Comparison of ENCODE assay signal across 19 cellular contexts in genomic region chr12:123489580-123489979, GRCh38. TPM values are rescaled to one million over a fixed set of nuclear protein-coding genes. Genes with fewer than 3 reads are reported as not detected.
DNase-seq lines count a peak whose midpoint lies in the region; ATAC-seq and TF ChIP-seq lines count a peak whose summit lies in the region.
"Had no signal": no experiment of that assay in that cellular context is flagged by ENCODE, and none has a peak within 500 bp of the region (broad histone marks: within the 10 kb centered on the region; RNA-seq: fewer than 3 reads in every experiment).

No MANE protein-coding gene starts in this region.

- H3K36me3 ChIP-seq in cardiac muscle cell (peaks cover 5% of the 10 kb centered on the region), heart right ventricle (peaks cover 0 to 39% (median 6%) of the 10 kb centered on the region in 9 donors), trophoblast cell (ENCODE audit: control insufficient read depth in 1 of 2, insufficient read depth in 2 of 2, low read length in 2 of 2) (peaks cover 5 to 6% of the 10 kb centered on the region in 2 experiments), HAP-1 (replicated peaks) (peaks cover 3% of the 10 kb centered on the region; the same call in 1 of the 2 replicates)

- H2BK12ac ChIP-seq in trophoblast cell (ENCODE audit: low read length), result no peak overlapping the region

- peak overlapping the region; percentile 39 for H4K91ac ChIP-seq in trophoblast cell (ENCODE audit: low read depth, low read length)

- H3K9ac ChIP-seq in trophoblast cell (ENCODE audit: low read length), result no peak overlapping the region
- H3K9ac ChIP-seq: GM23248 had no signal

- POLR2A ChIA-PET in RWPE1 (lab: Yijun Ruan, JAX; ENCODE audit: low non-redundant PET), result interaction anchor here (0.5 kb wide), 1 partner anchor 119 kb away, joined by 5 read pairs; no protein-coding TSS in a partner anchor
- POLR2A ChIA-PET in MCF 10A (lab: Yijun Ruan, JAX), result interaction anchor here (2.0 kb wide), 1 partner anchor 11 kb away, joined by 4 read pairs; no protein-coding TSS in a partner anchor

- no peak overlapping the region for H3K23ac ChIP-seq in trophoblast cell (ENCODE audit: low read length)

- no peak overlapping the region for H3K4me3 ChIP-seq in cardiac muscle cell
- H3K4me3 ChIP-seq in heart right ventricle, result no peak overlapping the region
- H3K4me3 ChIP-seq in trophoblast cell (ENCODE audit: low read depth, low read length), result no peak overlapping the region
- H3K4me3 ChIP-seq in HAP-1, result no peak overlapping the region
- H3K4me3 ChIP-seq: BLaER1 treated with 17β-estradiol and CSF1 and Interleukin-3, amounts not matched to agents 10 nM and 100 nM; GM12878; GM23248 had no signal

- no peak overlapping the region for H4K8ac ChIP-seq in trophoblast cell (ENCODE audit: low read depth, low read length)

- H3K27ac ChIP-seq in cardiac muscle cell (peak overlapping the region; percentile 62), heart right ventricle (peak overlapping the region in 1 of 10 donors; percentile 23), RWPE1 (peak overlapping the region; percentile 36; the same call in 1 of the 2 replicates), trophoblast cell (ENCODE audit: low read depth, low read length) (no peak overlapping the region)
- H3K27ac ChIP-seq: BLaER1 treated with 17β-estradiol and CSF1 and Interleukin-3, amounts not matched to agents 10 nM and 100 nM; GM23248 had no signal

- H3K27me3 ChIP-seq in cardiac muscle cell (no peaks in the 10 kb centered on the region), heart right ventricle (no peaks in the 10 kb centered on the region), trophoblast cell (ENCODE audit: insufficient read depth, low read length) (no peaks in the 10 kb centered on the region), HAP-1 (ENCODE audit: low read depth) (no peaks in the 10 kb centered on the region)

- no peak overlapping the region for H2AFZ ChIP-seq in trophoblast cell (ENCODE audit: insufficient read depth, low read length, poor library complexity)
- H2AFZ ChIP-seq: GM23248 had no signal

- H2BK120ac ChIP-seq in trophoblast cell (ENCODE audit: insufficient read depth, low read length, poor library complexity), result no peak overlapping the region

- H4K12ac ChIP-seq in trophoblast cell (ENCODE audit: low read depth, low read length), result no peak overlapping the region

- H3K4ac ChIP-seq in trophoblast cell (ENCODE audit: low read depth, low read length), result no peak overlapping the region

- DNase-seq in cardiac muscle cell (ENCODE audit: low read depth in 1 of 2, low spot score in 1 of 2) (no peak), heart right ventricle (no peak), RWPE1 (ENCODE audit: low spot score) (no peak), trophoblast cell (no peak), MCF 10A (ENCODE audit: unreplicated experiment) (no peak), HAP-1 (ENCODE audit: low spot score in 2 of 2) (no peak), nucleus accumbens (lab: John Stamatoyannopoulos, UW) (no peak)
- DNase-seq: 8988T; CD8-positive, alpha-beta T cell; DMS 273 treated with DMSO at 0.1 percent for 48 hours; DMS53; DND-41; EL; GM23248; HCEC 1CT; HFFc6; IMR-90 had no signal

- 91 to 98% methylated on average over 6 of the region's 6 CpGs for WGBS in heart right ventricle, 2 donors
- no CpG with 5 or more reads among the region's 6 CpGs for WGBS in trophoblast cell (ENCODE audit: extremely low coverage, insufficient coverage, insufficient read length)

- H3K9me3 ChIP-seq in cardiac muscle cell (ENCODE audit: low read depth), result no peaks in the 10 kb centered on the region
- no peaks in the 10 kb centered on the region for H3K9me3 ChIP-seq in heart right ventricle
- no peaks in the 10 kb centered on the region for H3K9me3 ChIP-seq in trophoblast cell (ENCODE audit: insufficient read depth, low read depth, low read length)
- no peaks in the 10 kb centered on the region for H3K9me3 ChIP-seq in HAP-1
- H3K9me3 ChIP-seq: BLaER1 treated with 17β-estradiol and CSF1 and Interleukin-3, amounts not matched to agents 10 nM and 100 nM had no signal

- no peaks in the 10 kb centered on the region for H3K4me1 ChIP-seq in cardiac muscle cell (ENCODE audit: low read depth)
- H3K4me1 ChIP-seq in heart right ventricle, result peaks cover 3 to 21% (median 7%) of the 10 kb centered on the region in 9 donors
- H3K4me1 ChIP-seq in trophoblast cell (ENCODE audit: control insufficient read depth in 1 of 2, insufficient read depth in 2 of 2, low read length in 2 of 2), result peaks cover 0 to 6% of the 10 kb centered on the region in 2 experiments
- H3K4me1 ChIP-seq in HAP-1, result peaks cover 13% of the 10 kb centered on the region

- no peak overlapping the region for H3K4me2 ChIP-seq in trophoblast cell (ENCODE audit: low read length)

- peaks cover 32% of the 10 kb centered on the region for H3K36me3 Mint-ChIP-seq in MCF 10A (ENCODE audit: insufficient read depth, unreplicated experiment)
- H3K36me3 Mint-ChIP-seq: CD8-positive, alpha-beta T cell had no signal

- no peak for TF ChIP-seq CTCF in cardiac muscle cell (IDR thresholded peaks at IDR 0.05; ENCODE audit: low read depth, low read length)
- no peak for TF ChIP-seq CTCF in heart right ventricle (IDR thresholded peaks at IDR 0.05)
- TF ChIP-seq CTCF in RWPE1 (conservative IDR thresholded peaks at IDR 0.05; ENCODE audit: low read depth), result no peak
- TF ChIP-seq CTCF in MCF 10A (IDR thresholded peaks at IDR 0.05; ENCODE audit: unreplicated experiment), result no peak

- peaks cover 10% of the 10 kb centered on the region for H3K79me1 ChIP-seq in trophoblast cell (ENCODE audit: low read length)

- H2AK5ac ChIP-seq in trophoblast cell (ENCODE audit: low read length), result no peak overlapping the region

- H3K4me1 Mint-ChIP-seq in MCF 10A (ENCODE audit: insufficient read depth, unreplicated experiment), result no peaks in the 10 kb centered on the region

- no peak overlapping the region for H3K14ac ChIP-seq in trophoblast cell (ENCODE audit: low read length)

- H3K27ac Mint-ChIP-seq in MCF 10A (ENCODE audit: low read depth, unreplicated experiment), result no peak overlapping the region
- H3K27ac Mint-ChIP-seq: CD8-positive, alpha-beta T cell; HFFc6 had no signal

- intact Hi-C loops in heart right ventricle (cut with DNase I), result loop anchor here in 2 of 10 donors (10.0 kb wide), 2 partner anchors 45 to 85 kb away; partner anchors contain the start of gene RILPL1 (in 1 of the 2)
- intact Hi-C loops in MCF 10A (cut with micrococcal nuclease), result no loop called here

- no peak overlapping the region for H3K4me3 Mint-ChIP-seq in MCF 10A (ENCODE audit: unreplicated experiment)
- H3K4me3 Mint-ChIP-seq: CD8-positive, alpha-beta T cell; HFFc6 had no signal

- ATAC-seq in heart right ventricle, result no peak
- ATAC-seq: CD8-positive, alpha-beta T cell; GM12878 had no signal

- no peak overlapping the region for H2BK5ac ChIP-seq in trophoblast cell (ENCODE audit: low read depth, low read length, poor library complexity)

- CTCF ChIA-PET in RWPE1 (lab: Yijun Ruan, JAX), result no interaction called here
- CTCF ChIA-PET in MCF 10A (lab: Yijun Ruan, JAX), result interaction anchor here (0.7 kb wide), 1 partner anchor 955 kb away, joined by 7 read pairs; no protein-coding TSS in a partner anchor

- H3K27me3 Mint-ChIP-seq in MCF 10A (ENCODE audit: insufficient read depth, unreplicated experiment), result no peaks in the 10 kb centered on the region

- BruUV-seq in MCF 10A (replicated peaks; lab: Mats Ljungman, UMichigan), result no TSS peak

- in situ Hi-C loops in HAP-1 (cut with MboI; ENCODE audit: low sequenced_read_pairs), result no loop called here

- no peaks in the 10 kb centered on the region for H3K79me2 ChIP-seq in trophoblast cell (ENCODE audit: control insufficient read depth, insufficient read depth, low read length, poor library complexity)

- no peaks in the 10 kb centered on the region for H3K9me3 Mint-ChIP-seq in MCF 10A (ENCODE audit: unreplicated experiment)
- H3K9me3 Mint-ChIP-seq: CD8-positive, alpha-beta T cell; HFFc6 had no signal

- no peak overlapping the region for H3K18ac ChIP-seq in trophoblast cell (ENCODE audit: low read length)

RNA-seq across cellular contexts. Expression of gene SNRNP35, which starts 31.6 kb away (rescaled TPM):
- total RNA-seq in cardiac muscle cell (18.9 and 32.0 TPM in 2 replicates), heart right ventricle (10 to 100 TPM; 18.0 to 32.4 (median 19.5) TPM), MCF 10A (2022) (18.0 and 24.7 TPM in 2 replicates)
- polyA plus RNA-seq in cardiac muscle cell (36.8 and 41.9 TPM in 2 replicates), heart right ventricle (100 to 1,000 TPM in 1 of 2 donors, 10 to 100 TPM in 1; 27.6 to 117 TPM)
- 15.1 and 15.4 TPM in 2 replicates for polyA plus RNA-seq in trophoblast cell (2013)

RNA-seq across cellular contexts. Expression of gene RILPL1, which starts 43.9 kb away (rescaled TPM):
- total RNA-seq in cardiac muscle cell (33.7 and 57.8 TPM in 2 replicates), heart right ventricle (100 to 1,000 TPM in 3 of 10 donors, 10 to 100 TPM in 7; 71.4 to 132 (median 86.6) TPM), MCF 10A (2022) (21.5 and 22.9 TPM in 2 replicates)
- polyA plus RNA-seq in cardiac muscle cell (68.4 and 69.3 TPM in 2 replicates), heart right ventricle (100 to 1,000 TPM in 1 of 2 donors, 10 to 100 TPM in 1; 78.7 to 106 TPM)
- 37.6 TPM in 2 replicates for polyA plus RNA-seq in trophoblast cell (2013)

RNA-seq across cellular contexts. Expression of gene RILPL2, which starts 53.1 kb away (rescaled TPM):
- total RNA-seq in cardiac muscle cell (2.9 and 3.2 TPM in 2 replicates), heart right ventricle (1 to 10 TPM; 1.5 to 3.5 (median 2.0) TPM), MCF 10A (2022) (2.6 and 3.0 TPM in 2 replicates)
- polyA plus RNA-seq in cardiac muscle cell (4.6 and 5.7 TPM in 2 replicates), heart right ventricle (1 to 10 TPM; 2.8 to 3.2 TPM)
- 4.1 and 4.7 TPM in 2 replicates for polyA plus RNA-seq in trophoblast cell (2013)
